2 cellular contexts compared by ENCODE assay signal in the genomic region with DNA sequence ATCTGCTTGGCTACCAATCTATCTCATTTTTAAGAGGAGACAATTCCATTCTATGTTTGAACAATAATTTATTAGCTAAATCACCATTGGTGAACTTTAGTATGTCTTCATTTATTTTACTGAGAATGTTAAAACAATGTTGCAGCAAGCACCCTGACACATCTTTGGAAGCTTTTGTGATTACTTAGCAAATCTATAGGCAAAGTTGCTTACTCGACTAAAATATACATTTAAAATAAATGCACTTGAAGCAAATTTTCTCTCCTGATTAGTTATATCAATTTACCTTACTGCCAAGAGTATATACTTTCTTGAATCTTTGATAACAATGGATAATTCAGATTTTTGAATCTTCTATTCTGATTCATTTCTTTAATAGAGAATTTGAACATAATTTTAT.
TF ChIP-seq lines count a peak whose summit lies in the region.

No MANE protein-coding gene starts in this region.

TF ChIP-seq in HepG2, 621 proteins besides CTCF, POLR2A, EP300 and RAD21:
- no peak for TF ChIP-seq SP4 (CRISPR knock-in tag; IDR thresholded peaks at IDR 0.05)
- TF ChIP-seq EHMT2 (IDR thresholded peaks at IDR 0.05; ENCODE audit: borderline replicate concordance, low read depth, low read length) = no peak
- peak; percentile 85 for TF ChIP-seq MAFF (IDR thresholded peaks at IDR 0.05; ENCODE audit: low read depth, low read length)
- peak; percentile 73 to 82 for TF ChIP-seq MAFK (conservative IDR thresholded peaks at IDR 0.05 in 1 of 2, IDR thresholded peaks at IDR 0.05 in 1 of 2; ENCODE audit: low read length in 2 of 2)

TF ChIP-seq in K562, 482 proteins besides CTCF, POLR2A, EP300 and RAD21:
- TF ChIP-seq MAFF (IDR thresholded peaks at IDR 0.05; ENCODE audit: low read length) (0 out of 2 replicates have a peak, but pooled peaks have one; percentile 29), MAFK (IDR thresholded peaks at IDR 0.05; ENCODE audit: low read length) (peak; percentile 25; the same call in 1 of the 2 replicates), ZNF316 (IDR thresholded peaks at IDR 0.05) (peak; percentile 80), C11orf30 (IDR thresholded peaks at IDR 0.05; ENCODE audit: low read depth) (peak; percentile 69), YY1 (IDR thresholded peaks at IDR 0.05; ENCODE audit: borderline replicate concordance in 1 of 3, control insufficient read depth in 1 of 3, extremely low read depth in 1 of 3, insufficient read depth in 3 of 3, insufficient read length in 1 of 3, insufficient replicate concordance in 2 of 3, low read depth in 1 of 3, low read length in 2 of 3) (no peak), MAFG (tag; conservative IDR thresholded peaks at IDR 0.05) (peak; percentile 48), NR2C1 (IDR thresholded peaks at IDR 0.05) (no peak), NR2C1 (tag; IDR thresholded peaks at IDR 0.05) (no peak)
